In genomic region chr1:52321051-52321450, GRCh38 we compare ENCODE assay signal across 31 cellular contexts.
"Had no signal": no experiment of that assay in that cellular context is flagged by ENCODE, and none has a peak within 500 bp of the region (broad histone marks: within the 10 kb centered on the region; RNA-seq: fewer than 3 reads in every experiment).

No MANE protein-coding gene starts in this region.

- H3K27me3 ChIP-seq: adrenal gland, ascending aorta, body of pancreas, brain microvascular endothelial cell, breast epithelium, cardiac muscle cell had no signal

- H3K9me3 ChIP-seq: adrenal gland, ascending aorta, body of pancreas, breast epithelium had no signal

- DNase-seq: activated effector memory CD4-positive, alpha-beta T cell treated with anti-CD3 and anti-CD28 coated beads, Interleukin-2, amount 50 U/mL, for 16 hours; activated effector memory CD4-positive, alpha-beta T cell treated with Interleukin-2 at 50 U/mL for 16 hours; activated gamma-delta T cell; activated gamma-delta T cell treated with Interleukin-2 at 50 U/mL for 16 hours; activated naive CD4-positive, alpha-beta T cell; activated naive CD4-positive, alpha-beta T cell treated with anti-CD3 and anti-CD28 coated beads for 36 hours; activated naive CD4-positive, alpha-beta T cell treated with anti-CD3 and anti-CD28 coated beads, Interleukin-2, amount 10 ng/mL, durations not matched to agents 7 days and 5 days; activated naive CD4-positive, alpha-beta T cell treated with anti-CD3 and anti-CD28 coated beads, Interleukin-2, amount 50 U/mL, for 16 hours; activated naive CD4-positive, alpha-beta T cell treated with Interleukin-2 at 50 U/mL for 16 hours; activated naive CD8-positive, alpha-beta T cell treated with anti-CD3 and anti-CD28 coated beads for 36 hours; activated naive CD8-positive, alpha-beta T cell treated with anti-CD3 and anti-CD28 coated beads, Interleukin-2, amount 10 ng/mL, durations not matched to agents 7 days and 5 days; activated naive CD8-positive, alpha-beta T cell treated with anti-CD3 and anti-CD28 coated beads, Interleukin-2, amount 50 U/mL, for 24 hours; activated T-cell treated with anti-CD3 and anti-CD28 coated beads for 4 hours; activated T-cell treated with anti-CD3 and anti-CD28 coated beads, Interleukin-2, amount 50 U/mL, for 1 hour; activated T-cell treated with anti-CD3 and anti-CD28 coated beads, Interleukin-2, amount 50 U/mL, for 24 hours; activated T-cell treated with anti-CD3 and anti-CD28 coated beads, Interleukin-2, amount 50 U/mL, for 4 hours; activated T-cell treated with anti-CD3 and anti-CD28 coated beads, Interleukin-2, amount 50 U/mL, for 48 hours; activated T-cell treated with anti-CD3 and anti-CD28 coated beads, Interleukin-2, amount 50 U/mL, for 72 hours; adrenal gland; amniotic stem cell; aorta; body of pancreas; brain microvascular endothelial cell; caudate nucleus; central memory CD4-positive, alpha-beta T cell; cerebellar nuclear complex had no signal

- H3K36me3 ChIP-seq: adrenal gland, ascending aorta, brain microvascular endothelial cell, breast epithelium, cardiac muscle cell had no signal

- H3K4me1 ChIP-seq: adrenal gland, ascending aorta, body of pancreas, breast epithelium had no signal

- ATAC-seq: activated naive CD4-positive, alpha-beta T cell treated with anti-CD3 and anti-CD28 coated beads, Interleukin-2, amount 50 U/mL, for 72 hours; activated naive CD8-positive, alpha-beta T cell treated with anti-CD3 and anti-CD28 coated beads, Interleukin-2, amount 50 U/mL, for 24 hours; activated T-cell treated with anti-CD3 and anti-CD28 coated beads, Interleukin-2, amount 50 U/mL, for 4 hours; activated T-cell treated with anti-CD3 and anti-CD28 coated beads, Interleukin-2, amount 50 U/mL, for 72 hours; activated T-helper 17 cell treated with anti-CD3 and anti-CD28 coated beads, Interleukin-2, amount 50 U/mL, for 72 hours; body of pancreas had no signal

- H3K4me3 ChIP-seq: adrenal gland, ascending aorta, body of pancreas, breast epithelium, cardiac muscle cell had no signal

- H3K27ac ChIP-seq: adrenal gland, ascending aorta, body of pancreas, brain microvascular endothelial cell, breast epithelium, cardiac muscle cell had no signal
